In genomic region chr17:77450742-77451270, GRCh38 we compare ENCODE assay signal across 8 cellular contexts.
A peak's percentile ranks its signal among the peaks of the same experiment; 100 is the strongest.
DNase-seq lines count a peak whose midpoint lies in the region; ATAC-seq, FAIRE-seq and TF ChIP-seq lines count a peak whose summit lies in the region.

No MANE protein-coding gene starts in this region.

- H3K4me2 ChIP-seq in endothelial cell of umbilical vein (ENCODE audit: insufficient read depth, low read length), result peak overlapping the region; percentile 88

- H3K27me3 Mint-ChIP-seq in CD4-positive, CD25-positive, alpha-beta regulatory T cell, result no peaks in the 10 kb centered on the region

- peak overlapping the region; percentile 98 to 100 (median 99) for H3K27ac Mint-ChIP-seq in CD4-positive, CD25-positive, alpha-beta regulatory T cell

- H3K9me3 ChIP-seq in CD4-positive, CD25-positive, alpha-beta regulatory T cell (ENCODE audit: control insufficient read depth in 2 of 2, low read length in 2 of 2), result no peaks in the 10 kb centered on the region
- H3K9me3 ChIP-seq in Panc1 (ENCODE audit: control insufficient read depth, insufficient read depth, low read depth, low read length) (no peaks in the 10 kb centered on the region), endothelial cell of umbilical vein (replicated peaks; ENCODE audit: control insufficient read depth, insufficient read depth, low read length) (no peaks in the 10 kb centered on the region), neutrophil (no peaks in the 10 kb centered on the region)

- H4K20me1 ChIP-seq in endothelial cell of umbilical vein (replicated peaks; ENCODE audit: control insufficient read depth, extremely low read depth, insufficient read depth, low read length), result no peaks in the 10 kb centered on the region

- DNase-seq in CD4-positive, CD25-positive, alpha-beta regulatory T cell, result no peak
- DNase-seq in Panc1 (ENCODE audit: low read depth, low spot score), result no peak
- DNase-seq in endothelial cell of umbilical vein (ENCODE audit: low read depth, low spot score), result no peak
- no peak for DNase-seq in stimulated activated naive CD4-positive, alpha-beta T cell treated with Interleukin-2 at 50 U/mL for 16 hours (lab: John Stamatoyannopoulos, UW)
- DNase-seq in NCI-H1048 (lab: John Stamatoyannopoulos, UW), result no peak

- H3K9ac ChIP-seq in endothelial cell of umbilical vein (replicated peaks; ENCODE audit: extremely low read depth, insufficient read depth, low read length), result peak overlapping the region; percentile 77

- dilution Hi-C loops in endothelial cell of umbilical vein (cut with MboI; ENCODE audit: extremely low pct_ligation_motif_present, low sequenced_read_pairs), result no loop called here

- peak overlapping the region; percentile 91 to 100 (median 96) for H3K4me3 Mint-ChIP-seq in CD4-positive, CD25-positive, alpha-beta regulatory T cell

- POLR2A ChIA-PET in Panc1 (lab: Charles Lee), result interaction anchor here (0.6 kb wide), 1 partner anchor 23 kb away, joined by 3 read pairs; no protein-coding TSS in a partner anchor
- POLR2A ChIA-PET in endothelial cell of umbilical vein (lab: Charles Lee), result interaction anchor here (1.8 to 1.9 kb wide), 2 partner anchors 10 to 21 kb away, joined by 6 to 8 read pairs; no protein-coding TSS in a partner anchor

- peak overlapping the region; percentile 91 for H3K27ac ChIP-seq in CD4-positive, CD25-positive, alpha-beta regulatory T cell (ENCODE audit: insufficient read depth, low read length, poor library complexity, severe bottlenecking)
- H3K27ac ChIP-seq in Panc1 (ENCODE audit: low read length) (peak overlapping the region; percentile 84), endothelial cell of umbilical vein (ENCODE audit: insufficient read depth, low read depth, low read length) (no peak overlapping the region), neutrophil (peak overlapping the region; percentile 88)

- H3K27me3 ChIP-seq in CD4-positive, CD25-positive, alpha-beta regulatory T cell (ENCODE audit: control insufficient read depth, insufficient read depth, low read length), result no peaks in the 10 kb centered on the region
- no peaks in the 10 kb centered on the region for H3K27me3 ChIP-seq in Panc1 (ENCODE audit: control insufficient read depth, insufficient read depth, low read length)
- no peaks in the 10 kb centered on the region for H3K27me3 ChIP-seq in endothelial cell of umbilical vein (ENCODE audit: control insufficient read depth in 2 of 2, insufficient read depth in 2 of 2, low read length in 2 of 2)
- no peaks in the 10 kb centered on the region for H3K27me3 ChIP-seq in neutrophil

- H3K36me3 Mint-ChIP-seq in CD4-positive, CD25-positive, alpha-beta regulatory T cell, result peaks cover 13% of the 10 kb centered on the region

- H3K9me3 Mint-ChIP-seq in CD4-positive, CD25-positive, alpha-beta regulatory T cell, result no peaks in the 10 kb centered on the region

- H3K4me1 ChIP-seq in CD4-positive, CD25-positive, alpha-beta regulatory T cell (ENCODE audit: control insufficient read depth, insufficient read depth, low read length, poor library complexity, severe bottlenecking), result peaks cover 84% of the 10 kb centered on the region
- H3K4me1 ChIP-seq in Panc1 (ENCODE audit: control insufficient read depth, insufficient read depth, low read length) (peaks cover 84% of the 10 kb centered on the region), endothelial cell of umbilical vein (ENCODE audit: control insufficient read depth, extremely low read depth, insufficient read depth, low read length) (peaks cover 32% of the 10 kb centered on the region), neutrophil (ENCODE audit: control insufficient read depth in 1 of 2, insufficient read depth in 1 of 2, low read depth in 1 of 2, low read length in 1 of 2) (peaks cover 83 to 91% of the 10 kb centered on the region in 2 experiments)

- no peak for ATAC-seq in CD4-positive, CD25-positive, alpha-beta regulatory T cell (ENCODE audit: low read depth in 2 of 2)
- ATAC-seq in Panc1 (peak; percentile 5), GM21619 (IDR thresholded peaks at IDR 0.05; ENCODE audit: unreplicated experiment) (no peak), GM21529 (IDR thresholded peaks at IDR 0.05; ENCODE audit: unreplicated experiment) (no peak)

- peak overlapping the region; percentile 97 for H3K4me3 ChIP-seq in CD4-positive, CD25-positive, alpha-beta regulatory T cell (ENCODE audit: low read depth, low read length)
- H3K4me3 ChIP-seq in Panc1 (ENCODE audit: low read depth in 2 of 2, low read length in 2 of 2) (peak overlapping the region; percentile 44 to 59), endothelial cell of umbilical vein (replicated peaks in 1 of 3; ENCODE audit: insufficient read depth in 1 of 3, low read depth in 1 of 3, low read length in 3 of 3) (peak overlapping the region in 2 of 3 experiments; percentile 70 to 78), neutrophil (ENCODE audit: low read depth in 1 of 2, low read length in 1 of 2) (peak overlapping the region; percentile 63 to 73)

- H3K4me1 Mint-ChIP-seq in CD4-positive, CD25-positive, alpha-beta regulatory T cell, result peaks cover 0 to 60% (median 42%) of the 10 kb centered on the region in 4 donors

- H3K9me1 ChIP-seq in endothelial cell of umbilical vein (replicated peaks; ENCODE audit: control insufficient read depth, extremely low read depth, insufficient read depth, low read length), result no peaks in the 10 kb centered on the region

- H2AFZ ChIP-seq in endothelial cell of umbilical vein (ENCODE audit: low read depth, low read length), result peak overlapping the region; percentile 65

- TF ChIP-seq CTCF in Panc1 (IDR thresholded peaks at IDR 0.05), result no peak
- no peak for TF ChIP-seq CTCF in endothelial cell of umbilical vein (IDR thresholded peaks at IDR 0.05; ENCODE audit: extremely low read depth in 1 of 2, insufficient read depth in 1 of 2, low read depth in 1 of 2, low read length in 2 of 2)
- no peak for TF ChIP-seq CTCF in neutrophil (IDR thresholded peaks at IDR 0.05)

- BruUV-seq in Panc1 (replicated peaks; lab: Mats Ljungman, UMichigan), result no TSS peak
- BruUV-seq in endothelial cell of umbilical vein (replicated peaks; lab: Mats Ljungman, UMichigan), result no TSS peak

- no peak for TF ChIP-seq POLR2A in endothelial cell of umbilical vein (IDR thresholded peaks at IDR 0.05; ENCODE audit: low read depth, low read length)

- CTCF ChIA-PET in Panc1 (lab: Charles Lee), result interaction anchor here (1.8 kb wide), 1 partner anchor 21 kb away, joined by 5 read pairs; no protein-coding TSS in a partner anchor
- CTCF ChIA-PET in endothelial cell of umbilical vein (lab: Charles Lee), result interaction anchor here (1.2 to 3.7 kb wide), 8 partner anchors 9 to 120 kb away, joined by 3 to 39 read pairs (median 4); no protein-coding TSS in a partner anchor

- in situ Hi-C loops in Panc1 (cut with HindIII; ENCODE audit: low pct_unique_long_range_greater_than_20kb, low sequenced_read_pairs), result no loop called here

- FAIRE-seq in endothelial cell of umbilical vein (lab: Jason Lieb, UNC), result no peak

- H3K79me2 ChIP-seq in endothelial cell of umbilical vein (ENCODE audit: control insufficient read depth, insufficient read depth, low read length), result peaks cover 23% of the 10 kb centered on the region

- intact Hi-C loops in Panc1 (cut with micrococcal nuclease; ENCODE audit: unreplicated experiment) (no loop called here), endothelial cell of umbilical vein (cut with micrococcal nuclease) (loop anchor here (2.0 kb wide), 1 partner anchor 20 kb away; no protein-coding TSS in a partner anchor)

- H3K36me3 ChIP-seq in CD4-positive, CD25-positive, alpha-beta regulatory T cell (ENCODE audit: control insufficient read depth, insufficient read depth, low read length), result no peaks in the 10 kb centered on the region
- H3K36me3 ChIP-seq in Panc1 (ENCODE audit: control insufficient read depth, insufficient read depth, low read length), result no peaks in the 10 kb centered on the region; the same call in 1 of the 2 replicates
- no peaks in the 10 kb centered on the region for H3K36me3 ChIP-seq in endothelial cell of umbilical vein (ENCODE audit: control insufficient read depth in 2 of 2, extremely low read depth in 1 of 2, insufficient read depth in 2 of 2, low read length in 2 of 2)
- no peaks in the 10 kb centered on the region for H3K36me3 ChIP-seq in neutrophil

TF ChIP-seq in endothelial cell of umbilical vein, 7 proteins besides CTCF, POLR2A, EP300 and RAD21:
- no peak for TF ChIP-seq MAX (IDR thresholded peaks at IDR 0.05; ENCODE audit: insufficient read depth, insufficient read length)
- TF ChIP-seq EZH2 (IDR thresholded peaks at IDR 0.05; ENCODE audit: borderline replicate concordance, low read depth, low read length, severe bottlenecking), result no peak
- TF ChIP-seq GATA2 (IDR thresholded peaks at IDR 0.05; ENCODE audit: insufficient read depth, insufficient read length, low read depth, low read length), result no peak
- no peak for TF ChIP-seq JUN (IDR thresholded peaks at IDR 0.05; ENCODE audit: borderline replicate concordance, insufficient read depth, insufficient read length, low read depth)
- TF ChIP-seq POLR2AphosphoS5 (IDR thresholded peaks at IDR 0.05; ENCODE audit: insufficient read depth, low read depth, low read length), result no peak
- no peak for TF ChIP-seq MYC (IDR thresholded peaks at IDR 0.05; ENCODE audit: low read depth, low read length)
- TF ChIP-seq FOS (IDR thresholded peaks at IDR 0.05; ENCODE audit: borderline replicate concordance, insufficient read depth, low read length), result no peak
